Comparison of ENCODE assay signal across 21 cellular contexts in the genomic region with DNA sequence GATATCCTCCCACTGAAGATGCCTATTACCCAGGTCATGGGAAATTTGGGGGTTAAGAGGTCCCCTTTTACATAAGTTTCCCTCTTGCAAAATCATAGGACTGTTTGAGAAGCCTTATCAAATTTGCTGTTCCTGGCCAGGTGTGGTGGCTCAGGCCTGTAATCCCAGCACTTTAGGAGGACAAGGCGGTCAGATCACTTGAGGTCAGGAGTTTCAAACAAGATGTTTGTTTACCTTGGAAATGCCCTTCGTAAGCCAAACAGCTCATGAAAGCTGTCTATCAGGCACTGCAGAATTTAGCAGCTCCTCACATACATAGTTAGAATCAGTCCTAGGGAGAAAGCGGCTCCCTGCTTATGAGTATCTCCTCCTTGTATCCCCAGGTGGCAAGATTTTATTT. TPM values are rescaled to one million over a fixed set of nuclear protein-coding genes. Genes with fewer than 3 reads are reported as not detected.
A peak's percentile ranks its signal among the peaks of the same experiment; 100 is the strongest.
DNase-seq lines count a peak whose midpoint lies in the region; ATAC-seq, FAIRE-seq and TF ChIP-seq lines count a peak whose summit lies in the region.
"Had no signal": no experiment of that assay in that cellular context is flagged by ENCODE, and none has a peak within 500 bp of the region (broad histone marks: within the 10 kb centered on the region; RNA-seq: fewer than 3 reads in every experiment).

No MANE protein-coding gene starts in this region.

- DNase-seq in DMS53 (lab: John Stamatoyannopoulos, UW): peak; percentile 67
- no peak for DNase-seq in K562 (ENCODE audit: extremely low read depth in 1 of 4, low spot score in 3 of 4)
- peak in 2 of 3 donors; percentile 67 to 81 for DNase-seq in right lobe of liver
- no peak for DNase-seq in mammary epithelial cell
- no peak for DNase-seq in cerebellum (ENCODE audit: low spot score)
- no peak for DNase-seq in T-helper 17 cell
- DNase-seq: CD4-positive, CD25-positive, alpha-beta regulatory T cell; CD8-positive, alpha-beta memory T cell; DMS153; DND-41; EL; GM23248; IMR-90; KBM-7 had no signal

- H3K36me3 ChIP-seq in K562 (ENCODE audit: control insufficient read depth, insufficient read depth, low read length) (no peaks in the 10 kb centered on the region), right lobe of liver (no peaks in the 10 kb centered on the region), mammary epithelial cell (ENCODE audit: insufficient read depth, low read length) (no peaks in the 10 kb centered on the region)
- H3K36me3 ChIP-seq: BLaER1 treated with 17β-estradiol and CSF1 and Interleukin-3, amounts not matched to agents 10 nM and 100 nM had no signal

- H3K79me2 ChIP-seq in K562 (ENCODE audit: control insufficient read depth, insufficient read depth, low read length) (peaks cover 5% of the 10 kb centered on the region), mammary epithelial cell (ENCODE audit: insufficient read depth, low read length) (peaks cover 2% of the 10 kb centered on the region)

- H3K4me3 ChIP-seq in K562: no peak overlapping the region
- H3K4me3 ChIP-seq in right lobe of liver: peak overlapping the region in 1 of 3 donors; percentile 25
- no peak overlapping the region for H3K4me3 ChIP-seq in mammary epithelial cell (replicated peaks in 1 of 3; ENCODE audit: insufficient read depth in 1 of 3, low read depth in 2 of 3, low read length in 3 of 3)
- H3K4me3 ChIP-seq: BLaER1 treated with 17β-estradiol and CSF1 and Interleukin-3, amounts not matched to agents 10 nM and 100 nM; GM12878; GM23248; HAP-1 had no signal

- FAIRE-seq in K562 (lab: Jason Lieb, UNC): no peak
- FAIRE-seq: GM12878, GM19239 had no signal

- peaks cover 8% of the 10 kb centered on the region for H3K4me1 Mint-ChIP-seq in T-helper 17 cell

- POLR2A ChIA-PET in K562 (lab: Yijun Ruan, JAX): interaction anchor here (1.1 kb wide), 1 partner anchor 12 kb away, joined by 3 read pairs; no protein-coding TSS in a partner anchor

- TF ChIP-seq CTCF in C4-2B (conservative IDR thresholded peaks at IDR 0.05): no peak
- no peak for TF ChIP-seq CTCF in K562 (IDR thresholded peaks at IDR 0.05 in 2 of 3, conservative IDR thresholded peaks at IDR 0.05 in 1 of 3; ENCODE audit: insufficient read depth in 2 of 3, low read depth in 1 of 3, low read length in 3 of 3)
- no peak for TF ChIP-seq CTCF in right lobe of liver (IDR thresholded peaks at IDR 0.05)
- TF ChIP-seq CTCF in mammary epithelial cell (conservative IDR thresholded peaks at IDR 0.05 in 1 of 2, IDR thresholded peaks at IDR 0.05 in 1 of 2; ENCODE audit: extremely low read depth in 1 of 2, insufficient read depth in 1 of 2, low read depth in 1 of 2, low read length in 2 of 2): no peak

- H4K20me1 ChIP-seq in K562 (replicated peaks; ENCODE audit: control insufficient read depth, insufficient read depth, low read length) (no peaks in the 10 kb centered on the region), mammary epithelial cell (ENCODE audit: insufficient read depth, low read length) (no peaks in the 10 kb centered on the region)
- H4K20me1 ChIP-seq: BLaER1 treated with 17β-estradiol and CSF1 and Interleukin-3, amounts not matched to agents 10 nM and 100 nM had no signal

- in situ Hi-C loops in K562 (cut with MboI): no loop called here
- in situ Hi-C loops in mammary epithelial cell (cut with MboI; ENCODE audit: low sequenced_read_pairs in 2 of 2): no loop called here

- ATAC-seq in K562: no peak
- ATAC-seq in right lobe of liver: peak; percentile 15 to 67 (median 59)
- no peak for ATAC-seq in T-helper 17 cell
- ATAC-seq: GM12878 had no signal

- TF ChIP-seq EP300 in K562 (IDR thresholded peaks at IDR 0.05; ENCODE audit: low read length): no peak

- TF ChIP-seq RAD21 in K562 (CRISPR knock-in tag; conservative IDR thresholded peaks at IDR 0.05 in 1 of 2, IDR thresholded peaks at IDR 0.05 in 1 of 2): no peak

- no peaks in the 10 kb centered on the region for H3K27me3 ChIP-seq in K562 (ENCODE audit: control insufficient read depth in 2 of 2, insufficient read depth in 2 of 2, low read length in 2 of 2)
- no peaks in the 10 kb centered on the region for H3K27me3 ChIP-seq in right lobe of liver
- H3K27me3 ChIP-seq in mammary epithelial cell (ENCODE audit: insufficient read depth, low read length): no peaks in the 10 kb centered on the region
- H3K27me3 ChIP-seq: BLaER1 treated with 17β-estradiol and CSF1 and Interleukin-3, amounts not matched to agents 10 nM and 100 nM had no signal

- no peaks in the 10 kb centered on the region for H3K27me3 Mint-ChIP-seq in T-helper 17 cell
- H3K27me3 Mint-ChIP-seq: B cell; CD4-positive, CD25-positive, alpha-beta regulatory T cell; CD8-positive, alpha-beta memory T cell had no signal

- 56% methylated on average over 3 of the region's 3 CpGs for WGBS in K562 (ENCODE audit: insufficient coverage, low coverage, missing lambda C conversion rate)
- WGBS in right lobe of liver (ENCODE audit: insufficient coverage, low coverage, low lambda C conversion rate, missing lambda C conversion rate): 21% methylated on average over 2 of the region's 3 CpGs
- WGBS in mammary epithelial cell (ENCODE audit: low coverage, missing lambda C conversion rate): 100% methylated on average over 2 of the region's 3 CpGs

- H3K27ac ChIP-seq in C4-2B (peak overlapping the region; percentile 63; the same call in 1 of the 2 replicates), K562 (ENCODE audit: extremely low read depth, low read depth, low read length) (no peak overlapping the region), right lobe of liver (peak overlapping the region in 1 of 3 donors; percentile 35), mammary epithelial cell (ENCODE audit: insufficient read depth, low read depth, low read length) (no peak overlapping the region)
- H3K27ac ChIP-seq: BLaER1 treated with 17β-estradiol and CSF1 and Interleukin-3, amounts not matched to agents 10 nM and 100 nM; GM23248; HL-60 had no signal

- TF ChIP-seq POLR2A in K562 (conservative IDR thresholded peaks at IDR 0.05): no peak
- no peak for TF ChIP-seq POLR2A in right lobe of liver (IDR thresholded peaks at IDR 0.05)

- H3K9me3 ChIP-seq in K562 (replicated peaks; ENCODE audit: control insufficient read depth, insufficient read depth, low read depth, low read length): no peaks in the 10 kb centered on the region
- no peaks in the 10 kb centered on the region for H3K9me3 ChIP-seq in right lobe of liver
- H3K9me3 ChIP-seq in mammary epithelial cell (replicated peaks; ENCODE audit: insufficient read depth, low read length): no peaks in the 10 kb centered on the region
- H3K9me3 ChIP-seq in T-helper 17 cell (ENCODE audit: control insufficient read depth, low read length, poor library complexity, severe bottlenecking): no peaks in the 10 kb centered on the region
- H3K9me3 ChIP-seq: HAP-1 had no signal

- H3K4me2 ChIP-seq in K562 (ENCODE audit: insufficient read depth, low read length) (no peak overlapping the region; the same call in 1 of the 2 replicates), mammary epithelial cell (ENCODE audit: insufficient read depth, low read depth, low read length) (no peak overlapping the region)
- H3K4me2 ChIP-seq: BLaER1 treated with 17β-estradiol and CSF1 and Interleukin-3, amounts not matched to agents 10 nM and 100 nM had no signal

- intact Hi-C loops in K562 (cut with micrococcal nuclease) (no loop called here), right lobe of liver (cut with DNase I) (no loop called here), mammary epithelial cell (cut with micrococcal nuclease) (no loop called here)

- no peak overlapping the region for H3K9ac ChIP-seq in K562 (ENCODE audit: insufficient read depth in 1 of 2, low read depth in 2 of 2, low read length in 2 of 2)
- H3K9ac ChIP-seq in mammary epithelial cell (ENCODE audit: insufficient read depth, low read length): no peak overlapping the region
- H3K9ac ChIP-seq: BLaER1 treated with 17β-estradiol and CSF1 and Interleukin-3, amounts not matched to agents 10 nM and 100 nM; GM23248 had no signal

- dilution Hi-C loops in mammary epithelial cell (cut with HindIII; ENCODE audit: low sequenced_read_pairs): no loop called here

- BruUV-seq in K562 (replicated peaks; lab: Mats Ljungman, UMichigan) (no TSS peak), mammary epithelial cell (replicated peaks; lab: Mats Ljungman, UMichigan) (no TSS peak)

- no peaks in the 10 kb centered on the region for H3K9me1 ChIP-seq in K562 (ENCODE audit: control insufficient read depth, insufficient read depth, low read length)

- CTCF ChIA-PET in K562 (lab: Yijun Ruan, JAX; ENCODE audit: low intra/inter-chr PET ratio) (no interaction called here), mammary epithelial cell (lab: Charles Lee; ENCODE audit: low non-redundant PET) (no interaction called here)

- H3K27ac Mint-ChIP-seq in T-helper 17 cell: no peak overlapping the region
- H3K27ac Mint-ChIP-seq: B cell; CD4-positive, CD25-positive, alpha-beta regulatory T cell; CD8-positive, alpha-beta memory T cell had no signal

- no peaks in the 10 kb centered on the region for H3K36me3 Mint-ChIP-seq in T-helper 17 cell (ENCODE audit: low read depth)
- H3K36me3 Mint-ChIP-seq: CD4-positive, CD25-positive, alpha-beta regulatory T cell had no signal

- H3K4me1 ChIP-seq in K562 (replicated peaks in 1 of 2; ENCODE audit: control insufficient read depth in 2 of 2, insufficient read depth in 2 of 2, low read length in 2 of 2) (peaks cover 8 to 12% of the 10 kb centered on the region in 2 experiments; a peak in 3 of 5 replicates), right lobe of liver (peaks cover 0 to 49% (median 14%) of the 10 kb centered on the region in 4 donors), mammary epithelial cell (ENCODE audit: insufficient read depth, low read length) (no peaks in the 10 kb centered on the region)

- H2AFZ ChIP-seq in K562 (ENCODE audit: low read depth, low read length): peak overlapping the region; percentile 54
- no peak overlapping the region for H2AFZ ChIP-seq in mammary epithelial cell (ENCODE audit: low read depth, low read length)
- H2AFZ ChIP-seq: GM23248 had no signal

- H3K4me3 Mint-ChIP-seq in T-helper 17 cell: no peak overlapping the region
- H3K4me3 Mint-ChIP-seq: B cell had no signal

RNA-seq across cellular contexts. Expression of gene EI24, which starts 4.9 kb away (rescaled TPM):
- 79.5 and 79.6 TPM in 2 replicates for total RNA-seq in K562 (2011; cell fraction: chromatin; rRNA removed; ENCODE audit: low replicate concordance)
- total RNA-seq in K562 (2011; cell fraction: nucleolus; rRNA removed): 86.2 and 96.6 TPM in 2 replicates
- total RNA-seq in K562 (2011; cell fraction: nucleoplasm; rRNA removed): 142 and 189 TPM in 2 replicates
- 151 and 192 TPM in 2 replicates for total RNA-seq in K562 (2014; rRNA removed)
- total RNA-seq in K562 (2014; rRNA removed; fragmentation: Illumina TruSeq; extraction: Trizol): 187 and 198 TPM in 2 replicates
- 160 and 168 TPM in 2 replicates for total RNA-seq in K562 (2015; rRNA removed; fragmentation: Illumina TruSeq; extraction: Trizol)
- 159 and 165 TPM in 2 replicates for total RNA-seq in K562 (2021)
- 128 and 239 TPM in 2 replicates for polyA plus RNA-seq in K562 (2011; rRNA removed)
- 178 and 192 TPM in 2 replicates for polyA plus RNA-seq in K562 (2011; cell fraction: cytosol; rRNA removed)
- polyA plus RNA-seq in K562 (2011; cell fraction: nucleus; rRNA removed): 52.1 and 69.8 TPM in 2 replicates
- 121 and 150 TPM in 2 replicates for polyA plus RNA-seq in K562 (2012)
- polyA plus RNA-seq in K562 (2014; fragmentation: Illumina TruSeq; extraction: Trizol): 249 and 260 TPM in 2 replicates
- polyA plus RNA-seq in K562 (2014; fragmentation: Nextera tagmentation; extraction: Ambion mirVana): 10 to 100 TPM; 50.4 to 72.2 TPM
- polyA plus RNA-seq in K562 (2014; rRNA removed): 182 and 210 TPM in 2 replicates
- polyA minus RNA-seq in K562 (2011; rRNA and poly(A)+ RNA removed): 155 and 274 TPM in 2 replicates
- 34.8 and 79.5 TPM in 2 replicates for polyA minus RNA-seq in K562 (2011; cell fraction: cytosol; rRNA and poly(A)+ RNA removed)
- 17.2 and 23.3 TPM in 2 replicates for polyA minus RNA-seq in K562 (2011; cell fraction: nucleus; rRNA and poly(A)+ RNA removed)
- total RNA-seq in right lobe of liver: 100 to 1,000 TPM in 5 of 6 experiments, 10 to 100 TPM in 1; 74.4 to 232 (median 113) TPM
- total RNA-seq in mammary epithelial cell: 100 to 1,000 TPM; 127 to 162 TPM
- 266 TPM for polyA plus RNA-seq in mammary epithelial cell
- polyA minus RNA-seq in mammary epithelial cell: 185 TPM
- 55.2 TPM for total RNA-seq in cerebellum
- 10 to 100 TPM; 19.4 to 21.9 TPM for total RNA-seq in T-helper 17 cell

RNA-seq across cellular contexts. Expression of gene STT3A, which starts 28.3 kb away (rescaled TPM):
- total RNA-seq in K562 (2011; cell fraction: chromatin; rRNA removed; ENCODE audit: low replicate concordance): 340 and 391 TPM in 2 replicates
- total RNA-seq in K562 (2011; cell fraction: nucleolus; rRNA removed): 528 and 545 TPM in 2 replicates
- 415 and 429 TPM in 2 replicates for total RNA-seq in K562 (2011; cell fraction: nucleoplasm; rRNA removed)
- total RNA-seq in K562 (2014; rRNA removed) (70.7 and 95.7 TPM in 2 replicates), K562 (2014; rRNA removed; fragmentation: Illumina TruSeq; extraction: Trizol) (192 and 210 TPM in 2 replicates), K562 (2015; rRNA removed; fragmentation: Illumina TruSeq; extraction: Trizol) (159 and 165 TPM in 2 replicates), K562 (2021) (148 and 167 TPM in 2 replicates), right lobe of liver (100 to 1,000 TPM in 1 of 6 experiments, 10 to 100 TPM in 5; 73.3 to 108 (median 86.8) TPM), mammary epithelial cell (100 to 1,000 TPM; 172 to 179 TPM), cerebellum (89.4 TPM), T-helper 17 cell (10 to 100 TPM; 54.8 to 61.4 TPM)
- polyA plus RNA-seq in K562 (2011; rRNA removed) (208 and 296 TPM in 2 replicates), K562 (2014; fragmentation: Illumina TruSeq; extraction: Trizol) (170 and 212 TPM in 2 replicates), K562 (2014; fragmentation: Nextera tagmentation; extraction: Ambion mirVana) (100 to 1,000 TPM; 197 to 330 TPM), K562 (2014; rRNA removed) (73.3 and 108 TPM in 2 replicates), mammary epithelial cell (169 TPM)
- 224 and 257 TPM in 2 replicates for polyA plus RNA-seq in K562 (2011; cell fraction: cytosol; rRNA removed)
- polyA plus RNA-seq in K562 (2011; cell fraction: nucleus; rRNA removed): 171 and 194 TPM in 2 replicates
- 171 and 200 TPM in 2 replicates for polyA plus RNA-seq in K562 (2012)
- polyA minus RNA-seq in K562 (2011; rRNA and poly(A)+ RNA removed): 589 and 1,261 TPM in 2 replicates
- 132 and 273 TPM in 2 replicates for polyA minus RNA-seq in K562 (2011; cell fraction: cytosol; rRNA and poly(A)+ RNA removed)
- polyA minus RNA-seq in K562 (2011; cell fraction: nucleus; rRNA and poly(A)+ RNA removed): 106 and 141 TPM in 2 replicates
- 505 TPM for polyA minus RNA-seq in mammary epithelial cell

Comparison
In these comparisons a context has a peak if more than half of its experiments do, and no peak if none do; other contexts are left out.
1. DNase-seq: peak in DMS53 (single experiment) and right lobe of liver (2 of 3); none in K562 (0 of 4), mammary epithelial cell (single experiment), cerebellum (single experiment) and T-helper 17 cell (0 of 3).
2. ATAC-seq: peak in right lobe of liver (4 of 4); none in K562 (single experiment) and T-helper 17 cell (single experiment).